ENCODE assay signal across 24 cellular contexts in the genomic region with DNA sequence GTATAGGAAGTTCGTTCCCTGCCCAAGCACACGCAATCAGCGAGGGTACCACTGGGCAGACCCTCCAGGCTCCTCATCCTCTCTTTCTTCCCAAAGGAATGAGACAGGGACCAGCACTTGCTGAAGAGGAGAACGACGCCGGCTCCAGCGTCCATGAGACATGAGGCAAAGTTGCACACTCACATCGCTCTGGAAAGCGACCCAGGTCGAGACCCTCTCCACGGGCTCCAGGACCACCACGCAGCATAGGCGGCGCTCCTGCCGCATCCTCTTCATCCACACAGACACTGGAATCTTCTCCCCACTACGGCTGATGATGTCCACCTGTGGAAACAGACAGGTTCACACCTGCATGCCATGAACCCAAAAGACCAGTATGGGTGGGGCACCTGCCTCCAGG.
"Had no signal": no experiment of that assay in that cellular context is flagged by ENCODE, and none has a peak within 500 bp of the region (broad histone marks: within the 10 kb centered on the region; RNA-seq: fewer than 3 reads in every experiment).

No MANE protein-coding gene starts in this region.

- H3K27me3 Mint-ChIP-seq: dendritic cell treated with granulocyte-macrophage colony-stimulating factor and Interleukin-4, amounts not matched to agents 40 ng/mL and 50 ng/mL, for 4 days; effector memory CD8-positive, alpha-beta T cell; memory B cell had no signal

- H3K4me1 ChIP-seq: colonic mucosa, gastrocnemius medialis, heart right ventricle, left lung had no signal

- H3K36me3 ChIP-seq: colonic mucosa, gastrocnemius medialis had no signal

- H3K27me3 ChIP-seq: colonic mucosa, esophagus squamous epithelium, gastrocnemius medialis, heart right ventricle, left lung had no signal

- H3K4me1 Mint-ChIP-seq: endodermal cell had no signal

- H3K4me3 Mint-ChIP-seq: dendritic cell treated with granulocyte-macrophage colony-stimulating factor and Interleukin-4, amounts not matched to agents 40 ng/mL and 50 ng/mL, for 4 days; effector memory CD8-positive, alpha-beta T cell; endodermal cell; memory B cell had no signal

- DNase-seq: colonic mucosa; cortex of kidney; effector CD8-positive, alpha-beta T cell; effector memory CD8-positive, alpha-beta T cell; endodermal cell; erythroblast; esophagus squamous epithelium; foreskin fibroblast; foreskin melanocyte; gastrocnemius medialis; glutamatergic neuron; heart right ventricle; hippocampal formation; left cardiac atrium; left ventricle myocardium superior; mammary epithelial cell; mesendoderm; midbrain had no signal

- H3K9me3 Mint-ChIP-seq: dendritic cell treated with granulocyte-macrophage colony-stimulating factor and Interleukin-4, amounts not matched to agents 40 ng/mL and 50 ng/mL, for 4 days; effector memory CD8-positive, alpha-beta T cell; endodermal cell; memory B cell had no signal

- H3K4me3 ChIP-seq: colonic mucosa, esophagus squamous epithelium, gastrocnemius medialis, heart right ventricle, left lung, lung had no signal

- H3K9me3 ChIP-seq: colonic mucosa, esophagus squamous epithelium, gastrocnemius medialis, heart right ventricle, left lung had no signal

- H3K27ac Mint-ChIP-seq: dendritic cell treated with granulocyte-macrophage colony-stimulating factor and Interleukin-4, amounts not matched to agents 40 ng/mL and 50 ng/mL, for 4 days; effector memory CD8-positive, alpha-beta T cell; endodermal cell; memory B cell had no signal

- H3K27ac ChIP-seq: colonic mucosa, epithelial cell of prostate, esophagus squamous epithelium, gastrocnemius medialis, heart right ventricle, left lung had no signal

- ATAC-seq: effector memory CD8-positive, alpha-beta T cell; esophagus mucosa; gastrocnemius medialis; left cardiac atrium; left lung; left ventricle myocardium superior had no signal
